ENCODE assay signal across 12 cellular contexts in the genomic region with DNA sequence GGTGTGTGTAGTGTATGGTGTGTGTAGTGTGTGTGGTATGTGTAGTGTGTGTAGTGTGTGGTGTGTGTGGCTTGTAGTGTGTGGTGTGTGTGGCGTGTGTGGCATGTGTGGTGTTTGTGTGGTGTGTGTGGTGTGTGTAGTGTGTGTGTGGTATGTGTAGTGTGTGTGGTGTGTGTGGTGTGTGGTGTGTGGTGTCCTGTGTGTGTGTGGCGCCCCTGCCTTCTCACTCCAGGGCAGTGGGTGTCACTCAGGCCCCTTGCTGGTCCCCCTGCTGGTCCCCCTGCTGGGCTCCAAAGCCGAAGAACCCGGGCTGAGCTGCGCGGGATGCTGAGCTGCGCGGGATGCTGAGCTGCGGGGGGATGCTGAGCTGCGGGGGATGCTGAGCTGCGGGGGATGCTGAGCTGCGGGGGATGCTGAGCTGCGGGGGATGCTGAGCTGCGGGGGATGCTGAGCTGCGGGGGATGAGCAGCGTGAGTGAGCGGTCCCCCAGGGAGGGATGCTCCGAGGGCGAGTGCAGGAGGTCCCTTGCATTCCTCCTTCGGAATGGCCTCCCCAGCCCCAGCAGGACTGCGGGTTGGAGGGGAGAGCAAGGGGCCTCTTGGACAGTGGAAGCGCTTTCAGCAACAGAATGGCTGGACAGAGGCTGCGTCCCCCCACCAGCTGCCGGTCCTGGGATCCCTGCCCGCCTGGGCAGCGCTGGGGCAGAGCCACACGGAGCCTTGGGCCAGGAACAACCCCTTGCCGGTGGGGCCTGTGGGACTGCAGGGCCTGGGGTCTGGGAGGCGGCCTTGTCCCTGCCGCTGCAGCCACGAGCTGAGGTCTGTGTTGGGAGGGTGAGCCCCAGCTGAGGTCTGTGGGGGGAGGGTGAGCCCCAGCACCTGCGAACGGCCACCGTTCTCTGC. TPM values are rescaled to one million over a fixed set of nuclear protein-coding genes. Genes with fewer than 3 reads are reported as not detected.
DNase-seq lines count a peak whose midpoint lies in the region; ATAC-seq and TF ChIP-seq lines count a peak whose summit lies in the region.
"Had no signal": no experiment of that assay in that cellular context is flagged by ENCODE, and none has a peak within 500 bp of the region (broad histone marks: within the 10 kb centered on the region; RNA-seq: fewer than 3 reads in every experiment).

No MANE protein-coding gene starts in this region.

- peak overlapping the region; percentile 23 for H3K23ac ChIP-seq in trophoblast cell (ENCODE audit: low read length)

- H3K79me1 ChIP-seq in trophoblast cell (ENCODE audit: low read length): no peaks in the 10 kb centered on the region

- in situ Hi-C loops in Panc1 (cut with HindIII; ENCODE audit: low pct_unique_long_range_greater_than_20kb, low sequenced_read_pairs): no loop called here

- no peak overlapping the region for H4K12ac ChIP-seq in trophoblast cell (ENCODE audit: low read depth, low read length)

- H3K27ac Mint-ChIP-seq in chondrocyte (ENCODE audit: unreplicated experiment): no peak overlapping the region

- no CpG with 5 or more reads among the region's 34 CpGs for WGBS in trophoblast cell (ENCODE audit: extremely low coverage, insufficient coverage, insufficient read length)

- no peak overlapping the region for H4K91ac ChIP-seq in trophoblast cell (ENCODE audit: low read depth, low read length)

- no TSS peak for BruUV-seq in Panc1 (replicated peaks; lab: Mats Ljungman, UMichigan)

- H3K36me3 Mint-ChIP-seq in chondrocyte (ENCODE audit: low read depth): no peaks in the 10 kb centered on the region

- no peak overlapping the region for H3K18ac ChIP-seq in trophoblast cell (ENCODE audit: low read length)

- peak; percentile 55 for DNase-seq in activated CD4-positive, alpha-beta T cell treated with anti-CD3 and anti-CD28 coated beads for 48 hours
- no peak for DNase-seq in activated CD4-positive, alpha-beta T cell treated with anti-CD3 and anti-CD28 coated beads, Interleukin-2, amount 50 U/mL, for 1 hour
- DNase-seq in Panc1 (ENCODE audit: low read depth, low spot score): no peak
- DNase-seq in chondrocyte (ENCODE audit: low spot score): peak; percentile 84
- DNase-seq in trophoblast cell: no peak
- no peak for DNase-seq in H4 (ENCODE audit: low spot score)
- DNase-seq: AML-193; NCI-H1105 treated with DMSO at 0.1 percent for 48 hours; stimulated activated CD4-positive, alpha-beta T cell treated with anti-CD3 and anti-CD28 coated beads, Interleukin-2, amount 100 ng/mL, for 48 hours had no signal

- no peaks in the 10 kb centered on the region for H3K4me1 Mint-ChIP-seq in chondrocyte (ENCODE audit: low read depth)

- H2BK5ac ChIP-seq in trophoblast cell (ENCODE audit: low read depth, low read length, poor library complexity): no peak overlapping the region

- no peak overlapping the region for H2AK5ac ChIP-seq in trophoblast cell (ENCODE audit: low read length)

- no peak overlapping the region for H2AFZ ChIP-seq in trophoblast cell (ENCODE audit: insufficient read depth, low read length, poor library complexity)

- no peak overlapping the region for H3K27ac ChIP-seq in Panc1 (ENCODE audit: low read length)
- H3K27ac ChIP-seq in trophoblast cell (ENCODE audit: low read depth, low read length): no peak overlapping the region

- H3K4me3 Mint-ChIP-seq in chondrocyte (ENCODE audit: unreplicated experiment): no peak overlapping the region

- peak; percentile 48 for ATAC-seq in Panc1
- ATAC-seq in GM19452 (IDR thresholded peaks at IDR 0.05; ENCODE audit: unreplicated experiment): no peak
- no peak for ATAC-seq in GM21619 (IDR thresholded peaks at IDR 0.05; ENCODE audit: unreplicated experiment)

- H3K4ac ChIP-seq in trophoblast cell (ENCODE audit: low read depth, low read length): no peak overlapping the region

- no peak overlapping the region for H2BK12ac ChIP-seq in trophoblast cell (ENCODE audit: low read length)

- H3K36me3 ChIP-seq in Panc1 (ENCODE audit: control insufficient read depth, insufficient read depth, low read length) (no peaks in the 10 kb centered on the region), trophoblast cell (ENCODE audit: control insufficient read depth in 1 of 2, insufficient read depth in 2 of 2, low read length in 2 of 2) (no peaks in the 10 kb centered on the region)

- POLR2A ChIA-PET in Panc1 (lab: Charles Lee): no interaction called here

- H3K27me3 ChIP-seq in Panc1 (ENCODE audit: control insufficient read depth, insufficient read depth, low read length): no peaks in the 10 kb centered on the region
- H3K27me3 ChIP-seq in trophoblast cell (ENCODE audit: insufficient read depth, low read length): no peaks in the 10 kb centered on the region

- H3K9me3 Mint-ChIP-seq in chondrocyte (ENCODE audit: low read depth): no peaks in the 10 kb centered on the region

- peaks cover 9% of the 10 kb centered on the region; the same call in 1 of the 2 replicates for H3K4me1 ChIP-seq in Panc1 (ENCODE audit: control insufficient read depth, insufficient read depth, low read length)
- H3K4me1 ChIP-seq in trophoblast cell (ENCODE audit: control insufficient read depth in 1 of 2, insufficient read depth in 2 of 2, low read length in 2 of 2): no peaks in the 10 kb centered on the region

- no peak overlapping the region for H3K9ac ChIP-seq in trophoblast cell (ENCODE audit: low read length)

- intact Hi-C loops in Panc1 (cut with micrococcal nuclease; ENCODE audit: unreplicated experiment): no loop called here

- no peak overlapping the region for H3K14ac ChIP-seq in trophoblast cell (ENCODE audit: low read length)

- CTCF ChIA-PET in Panc1 (lab: Charles Lee): interaction anchor here (0.6 kb wide), 1 partner anchor 58 kb away, joined by 4 read pairs; no protein-coding TSS in a partner anchor

- H4K8ac ChIP-seq in trophoblast cell (ENCODE audit: low read depth, low read length): no peak overlapping the region

- H3K4me3 ChIP-seq in Panc1 (ENCODE audit: low read depth in 2 of 2, low read length in 2 of 2) (no peak overlapping the region), trophoblast cell (ENCODE audit: low read depth, low read length) (peak overlapping the region; percentile 58)

- H3K9me3 ChIP-seq in Panc1 (ENCODE audit: control insufficient read depth, insufficient read depth, low read depth, low read length): no peaks in the 10 kb centered on the region
- peaks cover 19% of the 10 kb centered on the region for H3K9me3 ChIP-seq in trophoblast cell (ENCODE audit: insufficient read depth, low read depth, low read length)

- H2BK120ac ChIP-seq in trophoblast cell (ENCODE audit: insufficient read depth, low read length, poor library complexity): no peak overlapping the region

- H3K79me2 ChIP-seq in trophoblast cell (ENCODE audit: control insufficient read depth, insufficient read depth, low read length, poor library complexity): no peaks in the 10 kb centered on the region

- H3K4me2 ChIP-seq in trophoblast cell (ENCODE audit: low read length): no peak overlapping the region

- H3K27me3 Mint-ChIP-seq in chondrocyte (ENCODE audit: low read depth): peaks cover 28% of the 10 kb centered on the region

- no peak for TF ChIP-seq CTCF in Panc1 (IDR thresholded peaks at IDR 0.05)
- TF ChIP-seq CTCF in chondrocyte (IDR thresholded peaks at IDR 0.05): no peak

RNA-seq across cellular contexts. Expression of gene RTP5, which starts 3.3 kb away (rescaled TPM):
- total RNA-seq in Panc1 (2021; ENCODE audit: unreplicated experiment) (not detected), chondrocyte (not detected in 3 replicates)
- polyA plus RNA-seq in Panc1 (2012; ENCODE audit: insufficient read length): not detected
- not detected in 2 replicates for polyA plus RNA-seq in trophoblast cell (2013)
- not detected in 2 replicates for total RNA-seq in H4 (2014; rRNA removed; shearing (Covaris generic))
- total RNA-seq: urinary bladder had no signal

RNA-seq across cellular contexts. Expression of gene PDCD1, which starts 7.5 kb away (rescaled TPM):
- total RNA-seq in Panc1 (2021; ENCODE audit: unreplicated experiment): 0.15 TPM
- polyA plus RNA-seq in Panc1 (2012; ENCODE audit: insufficient read length): 0.29 TPM
- not detected in 3 replicates for total RNA-seq in chondrocyte
- not detected in 2 replicates for polyA plus RNA-seq in trophoblast cell (2013)
- total RNA-seq in H4 (2014; rRNA removed; shearing (Covaris generic)): not detected in 2 replicates
- total RNA-seq: urinary bladder had no signal

RNA-seq across cellular contexts. Expression of gene NEU4, which starts 57.2 kb away (rescaled TPM):
- total RNA-seq in Panc1 (2021; ENCODE audit: unreplicated experiment) (10.0 TPM), chondrocyte (0.42 to 1.3 TPM (median 0.85 TPM) in 3 replicates)
- polyA plus RNA-seq in Panc1 (2012; ENCODE audit: insufficient read length): 18.8 TPM
- polyA plus RNA-seq in trophoblast cell (2013): 0.11 and 0.19 TPM in 2 replicates
- not detected in 2 replicates for total RNA-seq in H4 (2014; rRNA removed; shearing (Covaris generic))

Comparison
In these comparisons a context has a peak if more than half of its experiments do, and no peak if none do; other contexts are left out.
1. DNase-seq: peak in activated CD4-positive, alpha-beta T cell treated with anti-CD3 and anti-CD28 coated beads for 48 hours (single experiment) and chondrocyte (single experiment); none in activated CD4-positive, alpha-beta T cell treated with anti-CD3 and anti-CD28 coated beads, Interleukin-2, amount 50 U/mL, for 1 hour (single experiment), Panc1 (single experiment), trophoblast cell (0 of 2) and H4 (single experiment).